8 cellular contexts compared by ENCODE assay signal in the genomic region with DNA sequence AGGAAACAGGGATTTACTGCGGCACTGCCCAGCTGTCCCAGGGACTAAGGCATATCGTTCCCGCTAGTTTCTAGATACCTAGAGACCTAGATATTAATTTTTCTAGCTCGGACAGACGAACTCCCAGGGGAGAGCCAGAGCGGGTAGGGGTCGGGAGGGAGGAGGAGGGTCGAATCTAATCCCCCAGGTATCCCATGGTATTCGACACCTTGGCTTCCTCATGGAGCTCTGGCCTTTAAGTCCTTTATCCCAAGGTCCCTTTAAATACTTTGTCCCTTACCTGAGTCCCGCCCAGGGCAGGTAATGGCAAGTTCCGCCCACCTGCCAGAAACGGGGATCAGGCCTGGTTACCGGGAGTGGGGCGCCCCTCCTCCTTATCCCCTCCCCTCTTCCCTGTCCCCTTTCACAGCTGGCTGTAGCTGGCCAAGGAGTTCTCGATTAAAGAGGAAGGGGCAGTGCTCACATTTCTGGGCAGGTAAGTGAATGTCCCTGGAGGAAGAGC. TPM values are rescaled to one million over a fixed set of nuclear protein-coding genes. Genes with fewer than 3 reads are reported as not detected.
A peak's percentile ranks its signal among the peaks of the same experiment; 100 is the strongest.
DNase-seq lines count a peak whose midpoint lies in the region; ATAC-seq and TF ChIP-seq lines count a peak whose summit lies in the region.

A gene (plus strand): TSS at position 310 of the 502 bp plus-strand sequence. CDS start 1,904 bp downstream, outside the sequence.

- H3K9me3 ChIP-seq in prostate gland = no peaks in the 10 kb centered on the region

- CTCF ChIA-PET in RWPE1 (lab: Yijun Ruan, JAX) = interaction anchor here (0.6 to 2.7 kb wide), 2 partner anchors 11 to 100 kb away, joined by 3 to 9 read pairs; no protein-coding TSS in a partner anchor

- ATAC-seq in HG02970 (IDR thresholded peaks at IDR 0.05; ENCODE audit: low FRiP score, unreplicated experiment) = no peak

- no peaks in the 10 kb centered on the region for H3K4me1 ChIP-seq in prostate gland (replicated peaks)

- intact Hi-C loops in prostate gland (cut with DNase I) = no loop called here
- intact Hi-C loops in posterior cingulate gyrus (cut with DNase I) = no loop called here

- TF ChIP-seq CTCF in RWPE1 (conservative IDR thresholded peaks at IDR 0.05; ENCODE audit: low read depth) = no peak
- no peak for TF ChIP-seq CTCF in fibroblast of pulmonary artery (IDR thresholded peaks at IDR 0.05; ENCODE audit: low read length, missing control alignments)
- TF ChIP-seq CTCF in prostate gland (IDR thresholded peaks at IDR 0.05) = no peak

- H3K4me3 ChIP-seq in GM08714 (ENCODE audit: low read length) (peak within 1 kb of the TSS; percentile 94), fibroblast of pulmonary artery (replicated peaks; ENCODE audit: low read depth, low read length) (peak within 1 kb of the TSS; percentile 80), prostate gland (peak within 1 kb of the TSS; percentile 48 to 63)

- no peak for TF ChIP-seq POLR2A in prostate gland (IDR thresholded peaks at IDR 0.05)

- H3K27me3 ChIP-seq in prostate gland (replicated peaks; ENCODE audit: insufficient read depth) = no peaks in the 10 kb centered on the region

- H3K27ac ChIP-seq in RWPE1 (peak within 1 kb of the TSS; percentile 70), prostate gland (peak within 1 kb of the TSS; percentile 71 to 74)

- 19% methylated on average over 15 of the region's 15 CpGs for WGBS in prostate gland

- H3K36me3 ChIP-seq in prostate gland = no peaks in the 10 kb centered on the region

- POLR2A ChIA-PET in RWPE1 (lab: Yijun Ruan, JAX; ENCODE audit: low non-redundant PET) = interaction anchor here (0.5 to 1.2 kb wide), 5 partner anchors 20 to 1553 kb away, joined by 3 to 9 read pairs (median 4); a partner anchor contains a TSS

- DNase-seq in RWPE1 (ENCODE audit: low spot score) (no peak), fibroblast of pulmonary artery (ENCODE audit: low read depth) (no peak), prostate gland (ENCODE audit: low spot score) (peak; percentile 51), NCI-H187 treated with DMSO at 0.1 percent for 48 hours (lab: John Stamatoyannopoulos, UW) (no peak), kidney glomerular epithelial cell (lab: John Stamatoyannopoulos, UW) (no peak), posterior cingulate gyrus (no peak)

RNA-seq across cellular contexts. Expression of the gene that starts here (rescaled TPM):
- total RNA-seq in prostate gland = 10 to 100 TPM in 1 of 2 donors, 1 to 10 TPM in 1; 8.1 to 22.5 TPM
